In the genomic region with DNA sequence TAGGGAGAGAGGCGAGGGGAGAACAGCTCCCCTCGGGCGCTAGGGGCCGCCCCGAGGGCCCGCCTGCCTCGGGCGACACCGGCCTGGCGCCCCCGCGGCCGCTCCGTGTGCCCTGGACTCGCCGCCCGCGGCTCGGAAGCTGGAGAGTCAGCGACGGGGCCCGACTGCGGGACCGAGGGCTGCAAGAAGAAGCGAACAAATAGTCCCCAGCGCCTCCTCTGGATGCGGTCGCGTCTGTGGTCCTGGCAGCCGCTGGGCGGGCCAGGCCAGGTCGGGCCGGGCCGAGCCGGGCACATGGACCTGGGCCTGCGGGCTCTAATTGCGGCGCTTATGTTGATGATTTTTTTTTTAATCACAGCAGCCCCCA, we compare ENCODE assay signal across 8 cellular contexts. TPM values are rescaled to one million over a fixed set of nuclear protein-coding genes. Genes with fewer than 3 reads are reported as not detected.
DNase-seq lines count a peak whose midpoint lies in the region; ATAC-seq and TF ChIP-seq lines count a peak whose summit lies in the region.

No MANE protein-coding gene starts in this region.

- no peak for TF ChIP-seq CTCF in Caco-2 (IDR thresholded peaks at IDR 0.05; ENCODE audit: insufficient read depth in 1 of 2, low read depth in 1 of 2, low read length in 1 of 2, severe bottlenecking in 1 of 2, unreplicated experiment in 1 of 2)
- no peak for TF ChIP-seq CTCF in hepatocyte (IDR thresholded peaks at IDR 0.05; ENCODE audit: poor library complexity)

- H3K9me3 ChIP-seq in Caco-2 (no peaks in the 10 kb centered on the region), hepatocyte (ENCODE audit: low read depth) (no peaks in the 10 kb centered on the region)

- ATAC-seq in T-cell (replicated peaks in 1 of 4) (peak; percentile 8 to 31 (median 16)), sciatic nerve (peak; percentile 23)

- H3K4me3 ChIP-seq in Caco-2 (ENCODE audit: low read depth, low read length) (peak overlapping the region; percentile 28), hepatocyte (no peak overlapping the region)

- H3K27me3 Mint-ChIP-seq in Caco-2 (ENCODE audit: insufficient read depth, unreplicated experiment) (peaks cover 66% of the 10 kb centered on the region), T-cell (peaks cover 76 to 82% of the 10 kb centered on the region in 2 donors)

- POLR2A ChIA-PET in Caco-2 (lab: Charles Lee) (no interaction called here), T-cell (lab: Charles Lee) (no interaction called here)

- H3K9me2 ChIP-seq in hepatocyte (replicated peaks; ENCODE audit: insufficient read depth): no peaks in the 10 kb centered on the region

- H3K36me3 Mint-ChIP-seq in Caco-2 (ENCODE audit: insufficient read depth, unreplicated experiment) (no peaks in the 10 kb centered on the region), T-cell (peaks cover 3% of the 10 kb centered on the region)

- peak overlapping the region; percentile 71 for H2AFZ ChIP-seq in hepatocyte

- H3K4me1 Mint-ChIP-seq in Caco-2 (ENCODE audit: low read depth, unreplicated experiment): no peaks in the 10 kb centered on the region
- peaks cover 9 to 12% (median 12%) of the 10 kb centered on the region in 3 donors for H3K4me1 Mint-ChIP-seq in T-cell

- CTCF ChIA-PET in Caco-2 (lab: Charles Lee): interaction anchor here (1.0 to 2.2 kb wide), 2 partner anchors 333 to 339 kb away, joined by 3 to 7 read pairs; no protein-coding TSS in a partner anchor
- CTCF ChIA-PET in T-cell (lab: Charles Lee): interaction anchor here in 1 of 2 donors (1.7 kb wide), 1 partner anchor 432 kb away, joined by 3 read pairs; no protein-coding TSS in a partner anchor

- H3K27ac ChIP-seq in hepatocyte: no peak overlapping the region

- no peaks in the 10 kb centered on the region for H3K36me3 ChIP-seq in Caco-2 (ENCODE audit: control insufficient read depth, insufficient read depth, low read length)
- H3K36me3 ChIP-seq in hepatocyte (replicated peaks; ENCODE audit: insufficient read depth, low read depth): no peaks in the 10 kb centered on the region

- H3K4me3 Mint-ChIP-seq in Caco-2 (ENCODE audit: unreplicated experiment) (peak overlapping the region; percentile 72), T-cell (peak overlapping the region in 2 of 3 donors; percentile 34 to 69)

- peaks cover 6% of the 10 kb centered on the region for H3K79me2 ChIP-seq in hepatocyte

- peaks cover 35% of the 10 kb centered on the region for H4K20me1 ChIP-seq in hepatocyte (ENCODE audit: insufficient read depth, poor library complexity, severe bottlenecking)

- DNase-seq in Caco-2: no peak
- no peak for DNase-seq in T-cell
- no peak for DNase-seq in hepatocyte (ENCODE audit: low spot score)
- no peak for DNase-seq in sciatic nerve (ENCODE audit: low spot score)
- DNase-seq in NCI-H2196 treated with DMSO at 0.1 percent for 48 hours (lab: John Stamatoyannopoulos, UW; ENCODE audit: unreplicated experiment): no peak
- DNase-seq in putamen (ENCODE audit: low spot score): no peak
- DNase-seq in occipital lobe (lab: John Stamatoyannopoulos, UW): no peak
- DNase-seq in iPS-NIHi7 (ENCODE audit: extremely low spot score): no peak

- H3K27me3 ChIP-seq in Caco-2 (replicated peaks; ENCODE audit: control insufficient read depth, insufficient read depth, low read length) (peaks cover 11% of the 10 kb centered on the region), hepatocyte (peaks cover 97% of the 10 kb centered on the region)

- H3K9me3 Mint-ChIP-seq in Caco-2 (ENCODE audit: unreplicated experiment) (no peaks in the 10 kb centered on the region), T-cell (peaks cover 2 to 3% (median 3%) of the 10 kb centered on the region in 3 donors)

- peak overlapping the region; percentile 89 for H3K4me2 ChIP-seq in hepatocyte

- BruUV-seq in Caco-2 (replicated peaks; lab: Mats Ljungman, UMichigan): no TSS peak

- intact Hi-C loops in Caco-2 (cut with micrococcal nuclease; ENCODE audit: unreplicated experiment) (loop anchor here (10.0 kb wide), 2 partner anchors 263 to 693 kb away; no protein-coding TSS in a partner anchor), sciatic nerve (cut with DNase I) (loop anchor here (10.0 kb wide), 1 partner anchor 1033 kb away; no protein-coding TSS in a partner anchor)

- WGBS in hepatocyte (ENCODE audit: low lambda C conversion rate, missing lambda C conversion rate): 5% methylated on average over 20 of the region's 38 CpGs

- H3K27ac Mint-ChIP-seq in Caco-2 (ENCODE audit: unreplicated experiment) (no peak overlapping the region), T-cell (no peak overlapping the region)

- peaks cover 10% of the 10 kb centered on the region; the same call in 1 of the 2 replicates for H3K4me1 ChIP-seq in Caco-2
- H3K4me1 ChIP-seq in hepatocyte (ENCODE audit: insufficient read depth): peaks cover 13% of the 10 kb centered on the region

RNA-seq across cellular contexts. Expression of a gene that starts 0.3 kb away (rescaled TPM):
- total RNA-seq in Caco-2 (2022): not detected in 2 replicates
- total RNA-seq in T-cell: under 1 TPM in 2 of 5 donors, not detected in 3; 0.13 to 0.15 TPM
- total RNA-seq in hepatocyte: 2.4 and 2.9 TPM in 2 replicates
- 3.0 and 4.7 TPM in 2 replicates for polyA plus RNA-seq in hepatocyte
- total RNA-seq in sciatic nerve: 4.9 TPM
- total RNA-seq in occipital lobe: not detected

RNA-seq across cellular contexts. Expression of a gene that starts 5.7 kb away (rescaled TPM):
- not detected in 2 replicates for total RNA-seq in Caco-2 (2022)
- total RNA-seq in T-cell: not detected
- total RNA-seq in hepatocyte: 8.5 and 11.7 TPM in 2 replicates
- polyA plus RNA-seq in hepatocyte: 5.1 and 9.9 TPM in 2 replicates
- 1.9 TPM for total RNA-seq in sciatic nerve
- total RNA-seq in occipital lobe: not detected

RNA-seq across cellular contexts. Expression of a gene that starts 7.3 kb away (rescaled TPM):
- total RNA-seq in Caco-2 (2022) (not detected in 2 replicates), T-cell (not detected), hepatocyte (1.3 TPM in 2 replicates), sciatic nerve (11.9 TPM), occipital lobe (not detected)
- polyA plus RNA-seq in hepatocyte: 0.77 TPM in 1 of 2 replicates, not detected in the other

RNA-seq across cellular contexts. Expression of a gene that starts 15.2 kb away (rescaled TPM):
- total RNA-seq in Caco-2 (2022): not detected in 2 replicates
- not detected for total RNA-seq in T-cell
- total RNA-seq in hepatocyte: 5.7 and 6.3 TPM in 2 replicates
- 9.9 and 11.5 TPM in 2 replicates for polyA plus RNA-seq in hepatocyte
- total RNA-seq in sciatic nerve: 0.40 TPM
- not detected for total RNA-seq in occipital lobe

RNA-seq across cellular contexts. Expression of a gene that starts 22.7 kb away (rescaled TPM):
- total RNA-seq in Caco-2 (2022): not detected in 2 replicates
- not detected for total RNA-seq in T-cell
- total RNA-seq in hepatocyte: 17.9 and 29.0 TPM in 2 replicates
- 3.1 and 3.3 TPM in 2 replicates for polyA plus RNA-seq in hepatocyte
- not detected for total RNA-seq in sciatic nerve
- total RNA-seq in occipital lobe: not detected
